19 cellular contexts compared by ENCODE assay signal in genomic region chr5:62653864-62654575, GRCh38.
"Had no signal": no experiment of that assay in that cellular context is flagged by ENCODE, and none has a peak within 500 bp of the region (broad histone marks: within the 10 kb centered on the region; RNA-seq: fewer than 3 reads in every experiment).

No MANE protein-coding gene starts in this region.

- H3K4me3 Mint-ChIP-seq: activated naive CD8-positive, alpha-beta T cell; immature natural killer cell; naive thymus-derived CD8-positive, alpha-beta T cell; T-helper 17 cell had no signal

- H3K27ac ChIP-seq: breast epithelium, foreskin keratinocyte, suprapubic skin, upper lobe of left lung had no signal

- ATAC-seq: foreskin keratinocyte; naive thymus-derived CD8-positive, alpha-beta T cell; T-helper 17 cell had no signal

- FAIRE-seq: endometrium, TTC549 had no signal

- DNase-seq: activated CD4-positive, CD25-positive, alpha-beta regulatory T cell; activated gamma-delta T cell; activated T-cell treated with anti-CD3 and anti-CD28 coated beads, Interleukin-2, amount 50 U/mL, for 48 hours; anterior cingulate cortex; foreskin keratinocyte; immature natural killer cell; left cardiac atrium; naive thymus-derived CD8-positive, alpha-beta T cell; spleen; stimulated activated CD4-positive, alpha-beta T cell treated with anti-CD3 and anti-CD28 coated beads, Interleukin-2, amount 100 ng/mL, for 24 hours; stimulated activated naive CD4-positive, alpha-beta T cell; T-helper 17 cell; upper lobe of left lung had no signal

- H3K27ac Mint-ChIP-seq: activated naive CD8-positive, alpha-beta T cell; immature natural killer cell; progenitor cell of endocrine pancreas; T-helper 17 cell had no signal

- H3K27me3 ChIP-seq: breast epithelium, foreskin keratinocyte, spleen, suprapubic skin, upper lobe of left lung had no signal

- H3K36me3 ChIP-seq: breast epithelium, spleen, suprapubic skin, upper lobe of left lung had no signal

- H3K27me3 Mint-ChIP-seq: activated naive CD8-positive, alpha-beta T cell; progenitor cell of endocrine pancreas; T-helper 17 cell had no signal

- H3K9me3 ChIP-seq: suprapubic skin, upper lobe of left lung had no signal

- H3K4me3 ChIP-seq: breast epithelium, spleen, suprapubic skin, upper lobe of left lung had no signal

- H3K4me1 ChIP-seq: breast epithelium, suprapubic skin, upper lobe of left lung had no signal
